Comparison of ENCODE assay signal across 27 cellular contexts in the genomic region with DNA sequence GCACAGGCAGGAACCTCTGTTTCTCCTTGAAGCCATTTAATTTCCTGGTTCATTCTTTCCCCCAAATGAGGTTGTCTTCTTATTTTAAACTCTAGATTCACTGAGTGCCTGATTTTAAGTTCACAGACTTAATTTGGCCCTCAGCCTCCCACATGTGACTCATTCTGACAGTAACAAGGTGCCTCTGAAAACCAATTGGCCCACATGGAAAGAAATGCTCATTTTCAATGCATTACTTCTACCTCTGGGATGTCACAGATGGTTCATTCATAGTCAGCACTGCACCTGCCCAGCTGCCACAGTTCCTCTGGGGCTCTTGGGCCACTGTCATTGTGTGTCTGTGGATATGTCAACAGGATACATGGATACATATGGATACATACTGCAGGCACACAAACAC.
"Had no signal": no experiment of that assay in that cellular context is flagged by ENCODE, and none has a peak within 500 bp of the region (broad histone marks: within the 10 kb centered on the region; RNA-seq: fewer than 3 reads in every experiment).

No MANE protein-coding gene starts in this region.

- H3K9me3 ChIP-seq: heart right ventricle, left lung, lower lobe of right lung, right lobe of liver, SK-N-SH, uterus had no signal

- H3K27ac Mint-ChIP-seq: activated CD4-positive, alpha-beta T cell treated with anti-CD3 and anti-CD28 coated beads, Interleukin-2, amount 10 ng/mL, durations not matched to agents 7 days and 5 days; activated T-helper 1 cell treated with anti-CD3 and anti-CD28 coated beads, Interleukin-12 subunit alpha, Interleukin-12 subunit beta, Interleukin-2, Interleukin-4 antibody, amounts not matched to agents 30 ng/mL and 10 ng/mL and 1 ng/mL, durations not matched to agents 14 hours and 24 hours and 36 hours; brain; effector memory CD8-positive, alpha-beta T cell; naive thymus-derived CD8-positive, alpha-beta T cell; T-helper 1 cell treated with Interleukin-12 subunit alpha and Interleukin-12 subunit beta and Interleukin-4 antibody, amounts not matched to agents 30 μg/mL and 1 μg/mL, for 36 hours; type B pancreatic cell had no signal

- H3K9me3 Mint-ChIP-seq: activated CD4-positive, alpha-beta T cell treated with anti-CD3 and anti-CD28 coated beads, Interleukin-2, amount 10 ng/mL, durations not matched to agents 7 days and 5 days; activated T-helper 1 cell treated with anti-CD3 and anti-CD28 coated beads, Interleukin-12 subunit alpha, Interleukin-12 subunit beta, Interleukin-2, Interleukin-4 antibody, amounts not matched to agents 30 ng/mL and 10 ng/mL and 1 ng/mL, durations not matched to agents 14 hours and 24 hours and 36 hours; brain; effector memory CD8-positive, alpha-beta T cell; T-helper 1 cell treated with Interleukin-12 subunit alpha and Interleukin-12 subunit beta and Interleukin-4 antibody, amounts not matched to agents 30 μg/mL and 1 μg/mL, for 36 hours; type B pancreatic cell had no signal

- ATAC-seq: effector memory CD8-positive, alpha-beta T cell; left lung; lower lobe of right lung; naive thymus-derived CD8-positive, alpha-beta T cell; right lobe of liver had no signal

- H3K4me1 ChIP-seq: left lung, lower lobe of right lung, right lobe of liver, uterus had no signal

- H3K4me2 ChIP-seq: SK-N-SH had no signal

- H3K27me3 Mint-ChIP-seq: activated CD4-positive, alpha-beta T cell treated with anti-CD3 and anti-CD28 coated beads, Interleukin-2, amount 10 ng/mL, durations not matched to agents 7 days and 5 days; brain had no signal

- H3K36me3 ChIP-seq: heart right ventricle, left lung, lower lobe of right lung, right lobe of liver, uterus had no signal

- H3K9me2 ChIP-seq: SK-N-SH had no signal

- H3K9ac ChIP-seq: SK-N-SH had no signal

- H3K4me1 Mint-ChIP-seq: activated CD4-positive, alpha-beta T cell treated with anti-CD3 and anti-CD28 coated beads, Interleukin-2, amount 10 ng/mL, durations not matched to agents 7 days and 5 days; naive thymus-derived CD8-positive, alpha-beta T cell had no signal

- H3K27me3 ChIP-seq: heart right ventricle, left lung, right lobe of liver, uterus had no signal

- H3K4me3 Mint-ChIP-seq: activated CD4-positive, alpha-beta T cell treated with anti-CD3 and anti-CD28 coated beads, Interleukin-2, amount 10 ng/mL, durations not matched to agents 7 days and 5 days; activated T-helper 1 cell treated with anti-CD3 and anti-CD28 coated beads, Interleukin-12 subunit alpha, Interleukin-12 subunit beta, Interleukin-2, Interleukin-4 antibody, amounts not matched to agents 30 ng/mL and 10 ng/mL and 1 ng/mL, durations not matched to agents 14 hours and 24 hours and 36 hours; brain; effector memory CD8-positive, alpha-beta T cell; naive thymus-derived CD8-positive, alpha-beta T cell; T-helper 1 cell treated with Interleukin-12 subunit alpha and Interleukin-12 subunit beta and Interleukin-4 antibody, amounts not matched to agents 30 μg/mL and 1 μg/mL, for 36 hours; type B pancreatic cell had no signal

- DNase-seq: activated CD4-positive, alpha-beta T cell treated with anti-CD3 and anti-CD28 coated beads, Interleukin-2, amount 10 ng/mL, durations not matched to agents 7 days and 5 days; activated gamma-delta T cell; activated naive CD4-positive, alpha-beta T cell treated with anti-CD3 and anti-CD28 coated beads, Interleukin-2, amount 50 U/mL, for 16 hours; activated T-cell treated with anti-CD3 and anti-CD28 coated beads for 4 hours; aorta; cortex of kidney; effector memory CD8-positive, alpha-beta T cell; heart right ventricle; left lung; lower lobe of right lung; mesenchymal stem cell; naive thymus-derived CD8-positive, alpha-beta T cell; right lobe of liver; SK-N-SH; stimulated activated CD4-positive, alpha-beta T cell treated with anti-CD3 and anti-CD28 coated beads, Interleukin-12 subunit alpha, Interleukin-12 subunit beta, amount 100 ng/mL, for 4 hours; stimulated activated CD4-positive, alpha-beta T cell treated with anti-CD3 and anti-CD28 coated beads, Interleukin-4, amount 100 ng/mL, for 4 hours; stimulated activated CD8-positive, alpha-beta memory T cell treated with anti-CD3 and anti-CD28 coated beads, Interleukin-4, amount 100 ng/mL, for 48 hours; stimulated activated naive CD4-positive, alpha-beta T cell; SW 1271; T-helper 9 cell; uterus had no signal

- H3K36me3 Mint-ChIP-seq: brain; naive thymus-derived CD8-positive, alpha-beta T cell; type B pancreatic cell had no signal

- H3K27ac ChIP-seq: heart right ventricle, left lung, lower lobe of right lung, right lobe of liver, skin epidermis, uterus, VCaP had no signal

- H3K4me3 ChIP-seq: heart right ventricle, left lung, lower lobe of right lung, right lobe of liver, skin epidermis, uterus had no signal
